In genomic region chr16:2720719-2721633, GRCh38 we compare ENCODE assay signal across 8 cellular contexts. TPM values are rescaled to one million over a fixed set of nuclear protein-coding genes. Genes with fewer than 3 reads are reported as not detected.
DNase-seq lines count a peak whose midpoint lies in the region; ATAC-seq and TF ChIP-seq lines count a peak whose summit lies in the region.

No MANE protein-coding gene starts in this region.

- TF ChIP-seq CTCF in GM12875 (IDR thresholded peaks at IDR 0.05; ENCODE audit: borderline replicate concordance, insufficient read depth, low read depth, low read length) (peak; percentile 78), retinal pigment epithelial cell (conservative IDR thresholded peaks at IDR 0.05; ENCODE audit: low read depth, low read length) (peak; percentile 45)

- ATAC-seq in HG02678 (IDR thresholded peaks at IDR 0.05; ENCODE audit: unreplicated experiment): peak; percentile 84

- DNase-seq in NCI-H128 (lab: John Stamatoyannopoulos, UW; ENCODE audit: unreplicated experiment) (peak; percentile 45), T-helper 1 cell (peak; percentile 73 to 93 (median 82)), amygdala (lab: John Stamatoyannopoulos, UW) (peak in 42 of 56 donors; percentile 17 to 77 (median 55)), hepatic stellate cell (ENCODE audit: low spot score) (peak; percentile 89), retinal pigment epithelial cell (ENCODE audit: low read depth) (peak; percentile 39), occipital lobe (lab: John Stamatoyannopoulos, UW) (no peak)

- H3K4me3 ChIP-seq in GM12875 (ENCODE audit: low read depth, low read length): peak overlapping the region; percentile 75
- peak overlapping the region; percentile 51 for H3K4me3 ChIP-seq in retinal pigment epithelial cell (ENCODE audit: low read length)

RNA-seq across cellular contexts. Expression of gene PRSS27, which starts 1.0 kb away (rescaled TPM):
- 1.6 TPM for total RNA-seq in occipital lobe

RNA-seq across cellular contexts. Expression of gene SRRM2, which starts 31.5 kb away (rescaled TPM):
- 41.0 TPM for total RNA-seq in occipital lobe

RNA-seq across cellular contexts. Expression of gene KCTD5, which starts 38.7 kb away (rescaled TPM):
- 20.9 TPM for total RNA-seq in occipital lobe

RNA-seq across cellular contexts. Expression of gene ELOB, which starts 56.1 kb away (rescaled TPM):
- total RNA-seq in occipital lobe: 84.1 TPM
